Comparison of ENCODE assay signal across 11 cellular contexts in the genomic region with DNA sequence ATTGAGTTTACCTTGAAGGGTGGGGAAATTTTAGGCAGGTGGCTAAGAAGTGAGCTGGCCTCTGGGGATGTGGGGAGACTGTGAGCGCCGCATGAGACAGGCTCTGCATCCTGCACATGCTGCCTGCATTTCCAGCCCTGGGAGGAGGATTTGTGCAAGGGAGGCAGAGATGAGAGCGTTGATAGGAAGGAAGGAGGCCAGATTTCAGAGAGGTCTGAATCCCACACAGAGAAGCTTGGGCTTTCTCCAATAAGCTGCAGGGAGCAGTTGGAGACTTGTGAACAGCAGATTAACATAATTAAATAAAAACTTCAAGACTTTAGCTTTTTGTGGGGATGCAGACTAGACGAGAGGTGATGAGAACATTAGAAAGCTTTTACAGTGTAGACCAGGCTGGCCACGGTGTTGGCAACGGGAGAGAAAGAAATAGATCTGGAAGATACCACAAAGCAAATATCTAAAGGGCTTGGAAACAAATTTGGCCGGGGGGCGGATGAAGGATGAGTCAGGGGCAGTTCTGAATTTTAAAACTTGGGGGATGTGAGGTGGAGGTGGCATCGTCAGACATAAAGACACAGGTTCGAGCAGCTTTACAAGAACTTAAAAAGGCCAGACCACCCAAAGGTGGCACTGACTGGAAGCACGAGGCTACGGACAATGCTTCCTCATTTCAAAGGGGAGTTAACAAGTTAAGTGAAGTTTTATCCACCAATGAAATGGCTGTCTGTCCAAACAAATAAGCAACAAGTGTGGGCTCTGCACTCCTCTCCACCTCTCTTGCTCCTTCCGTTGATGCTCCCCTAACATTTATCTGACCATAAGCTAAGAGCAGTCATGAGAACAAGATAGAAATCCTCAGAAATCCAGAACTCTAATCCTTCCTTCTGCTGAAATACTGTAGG. TPM values are rescaled to one million over a fixed set of nuclear protein-coding genes. Genes with fewer than 3 reads are reported as not detected.
DNase-seq lines count a peak whose midpoint lies in the region; TF ChIP-seq lines count a peak whose summit lies in the region.
"Had no signal": no experiment of that assay in that cellular context is flagged by ENCODE, and none has a peak within 500 bp of the region (broad histone marks: within the 10 kb centered on the region; RNA-seq: fewer than 3 reads in every experiment).

No MANE protein-coding gene starts in this region.

- POLR2A ChIA-PET in CD4-positive, alpha-beta memory T cell (lab: Charles Lee; ENCODE audit: partially characterized antibody), result no interaction called here

- peaks cover 41% of the 10 kb centered on the region for H3K4me1 Mint-ChIP-seq in activated CD4-positive, alpha-beta T cell treated with anti-CD3 and anti-CD28 coated beads, Interleukin-2, amount 10 ng/mL, durations not matched to agents 24 days and 14 days
- H3K4me1 Mint-ChIP-seq in nephron progenitor cell, result peaks cover 61% of the 10 kb centered on the region
- H3K4me1 Mint-ChIP-seq in CD4-positive, alpha-beta memory T cell, result peaks cover 11 to 23% (median 17%) of the 10 kb centered on the region in 4 donors

- H3K4me3 ChIP-seq in mammary epithelial cell (replicated peaks in 1 of 3; ENCODE audit: insufficient read depth in 1 of 3, low read depth in 2 of 3, low read length in 3 of 3), result no peak overlapping the region
- H3K4me3 ChIP-seq in CD4-positive, alpha-beta memory T cell (ENCODE audit: low read length in 2 of 2), result no peak overlapping the region
- H3K4me3 ChIP-seq: body of pancreas, ovary had no signal

- CTCF ChIA-PET in mammary epithelial cell (lab: Charles Lee; ENCODE audit: low non-redundant PET), result interaction anchor here (0.6 kb wide), 1 partner anchor 50 kb away, joined by 3 read pairs; no protein-coding TSS in a partner anchor
- CTCF ChIA-PET in CD4-positive, alpha-beta memory T cell (lab: Charles Lee; ENCODE audit: partially characterized antibody), result interaction anchor here (1.0 kb wide), 1 partner anchor 24 kb away, joined by 3 read pairs; no protein-coding TSS in a partner anchor

- H3K9me3 ChIP-seq in mammary epithelial cell (replicated peaks; ENCODE audit: insufficient read depth, low read length), result no peaks in the 10 kb centered on the region
- no peaks in the 10 kb centered on the region for H3K9me3 ChIP-seq in CD4-positive, alpha-beta memory T cell (ENCODE audit: control insufficient read depth in 1 of 2, low read length in 2 of 2)
- H3K9me3 ChIP-seq: body of pancreas, ovary had no signal

- H4K20me1 ChIP-seq in mammary epithelial cell (ENCODE audit: insufficient read depth, low read length), result no peaks in the 10 kb centered on the region

- peak overlapping the region; percentile 91 for H3K27ac Mint-ChIP-seq in activated CD4-positive, alpha-beta T cell treated with anti-CD3 and anti-CD28 coated beads, Interleukin-2, amount 10 ng/mL, durations not matched to agents 24 days and 14 days
- H3K27ac Mint-ChIP-seq in nephron progenitor cell, result no peak overlapping the region
- H3K27ac Mint-ChIP-seq in CD4-positive, alpha-beta memory T cell, result peak overlapping the region in 1 of 7 donors; percentile 10

- no peaks in the 10 kb centered on the region for H3K9me3 Mint-ChIP-seq in activated CD4-positive, alpha-beta T cell treated with anti-CD3 and anti-CD28 coated beads, Interleukin-2, amount 10 ng/mL, durations not matched to agents 24 days and 14 days
- no peaks in the 10 kb centered on the region for H3K9me3 Mint-ChIP-seq in nephron progenitor cell
- H3K9me3 Mint-ChIP-seq in CD4-positive, alpha-beta memory T cell, result no peaks in the 10 kb centered on the region

- in situ Hi-C loops in mammary epithelial cell (cut with MboI; ENCODE audit: low sequenced_read_pairs in 2 of 2), result no loop called here

- TF ChIP-seq CTCF in mammary epithelial cell (conservative IDR thresholded peaks at IDR 0.05 in 1 of 2, IDR thresholded peaks at IDR 0.05 in 1 of 2; ENCODE audit: extremely low read depth in 1 of 2, insufficient read depth in 1 of 2, low read depth in 1 of 2, low read length in 2 of 2) (no peak), nephron progenitor cell (IDR thresholded peaks at IDR 0.05) (no peak)

- dilution Hi-C loops in mammary epithelial cell (cut with HindIII; ENCODE audit: low sequenced_read_pairs), result no loop called here

- H3K36me3 ChIP-seq in mammary epithelial cell (ENCODE audit: insufficient read depth, low read length), result no peaks in the 10 kb centered on the region
- no peaks in the 10 kb centered on the region for H3K36me3 ChIP-seq in CD4-positive, alpha-beta memory T cell (ENCODE audit: insufficient read depth, low read length)
- H3K36me3 ChIP-seq: ovary had no signal

- no TSS peak for BruUV-seq in mammary epithelial cell (replicated peaks; lab: Mats Ljungman, UMichigan)

- H3K4me1 ChIP-seq in mammary epithelial cell (ENCODE audit: insufficient read depth, low read length), result peaks cover 53% of the 10 kb centered on the region
- peaks cover 9% of the 10 kb centered on the region for H3K4me1 ChIP-seq in CD4-positive, alpha-beta memory T cell (ENCODE audit: insufficient read depth, low read length)
- H3K4me1 ChIP-seq: body of pancreas had no signal

- 38% methylated on average over 13 of the region's 13 CpGs for WGBS in mammary epithelial cell (ENCODE audit: low coverage, missing lambda C conversion rate)

- intact Hi-C loops in activated CD4-positive, alpha-beta T cell treated with anti-CD3 and anti-CD28 coated beads, Interleukin-2, amount 10 ng/mL, durations not matched to agents 24 days and 14 days (cut with micrococcal nuclease), result loop anchor here (1.0 to 10.0 kb wide), 9 partner anchors 11 to 367 kb away; no protein-coding TSS in a partner anchor
- intact Hi-C loops in mammary epithelial cell (cut with micrococcal nuclease) (no loop called here), posterior cingulate gyrus (cut with DNase I) (no loop called here)
- intact Hi-C loops in CD4-positive, alpha-beta memory T cell (cut with micrococcal nuclease), result no loop called here

- no peaks in the 10 kb centered on the region for H3K79me2 ChIP-seq in mammary epithelial cell (ENCODE audit: insufficient read depth, low read length)

- no peaks in the 10 kb centered on the region for H3K27me3 ChIP-seq in mammary epithelial cell (ENCODE audit: insufficient read depth, low read length)
- no peaks in the 10 kb centered on the region for H3K27me3 ChIP-seq in CD4-positive, alpha-beta memory T cell (ENCODE audit: insufficient read depth, low read length)
- H3K27me3 ChIP-seq: body of pancreas, ovary had no signal

- H3K27me3 Mint-ChIP-seq in activated CD4-positive, alpha-beta T cell treated with anti-CD3 and anti-CD28 coated beads, Interleukin-2, amount 10 ng/mL, durations not matched to agents 24 days and 14 days, result no peaks in the 10 kb centered on the region
- peaks cover 5% of the 10 kb centered on the region for H3K27me3 Mint-ChIP-seq in nephron progenitor cell (ENCODE audit: low read depth, poor library complexity)
- no peaks in the 10 kb centered on the region for H3K27me3 Mint-ChIP-seq in CD4-positive, alpha-beta memory T cell

- peak overlapping the region; percentile 45 for H3K4me3 Mint-ChIP-seq in activated CD4-positive, alpha-beta T cell treated with anti-CD3 and anti-CD28 coated beads, Interleukin-2, amount 10 ng/mL, durations not matched to agents 24 days and 14 days
- H3K4me3 Mint-ChIP-seq in nephron progenitor cell, result no peak overlapping the region
- H3K4me3 Mint-ChIP-seq in CD4-positive, alpha-beta memory T cell, result no peak overlapping the region

- no peaks in the 10 kb centered on the region for H3K36me3 Mint-ChIP-seq in activated CD4-positive, alpha-beta T cell treated with anti-CD3 and anti-CD28 coated beads, Interleukin-2, amount 10 ng/mL, durations not matched to agents 24 days and 14 days (ENCODE audit: low read depth)
- H3K36me3 Mint-ChIP-seq in nephron progenitor cell (ENCODE audit: low read depth), result no peaks in the 10 kb centered on the region
- H3K36me3 Mint-ChIP-seq in CD4-positive, alpha-beta memory T cell, result peaks cover 8 to 10% of the 10 kb centered on the region in 2 donors

- peak overlapping the region; percentile 5 for H3K27ac ChIP-seq in mammary epithelial cell (ENCODE audit: insufficient read depth, low read depth, low read length)
- H3K27ac ChIP-seq in CD4-positive, alpha-beta memory T cell (ENCODE audit: low read depth, low read length), result no peak overlapping the region
- H3K27ac ChIP-seq: body of pancreas, HL-60, ovary had no signal

- H3K9ac ChIP-seq in mammary epithelial cell (ENCODE audit: insufficient read depth, low read length), result no peak overlapping the region

- no peak overlapping the region for H2AFZ ChIP-seq in mammary epithelial cell (ENCODE audit: low read depth, low read length)

- no peak for DNase-seq in activated CD4-positive, alpha-beta T cell treated with anti-CD3 and anti-CD28 coated beads, Interleukin-2, amount 10 ng/mL, durations not matched to agents 24 days and 14 days
- no peak for DNase-seq in activated CD4-positive, alpha-beta T cell treated with anti-CD3 and anti-CD28 coated beads, Interleukin-2, amount 50 U/mL, for 1 hour
- DNase-seq in NCI-H69 (lab: John Stamatoyannopoulos, UW) (peak; percentile 8), mammary epithelial cell (peak; percentile 24), posterior cingulate gyrus (peak in 7 of 10 donors; percentile 37 to 90 (median 50)), nephron progenitor cell (no peak), germinal center (ENCODE audit: low spot score) (no peak)
- DNase-seq in CD4-positive, alpha-beta memory T cell, result no peak
- DNase-seq: body of pancreas, ovary had no signal

- peak overlapping the region; percentile 54 for H3K4me2 ChIP-seq in mammary epithelial cell (ENCODE audit: insufficient read depth, low read depth, low read length)

RNA-seq across cellular contexts. Expression of a gene that starts 57.0 kb away (rescaled TPM):
- 70.5 and 73.9 TPM in 2 replicates for total RNA-seq in activated CD4-positive, alpha-beta T cell treated with anti-CD3 and anti-CD28 coated beads, Interleukin-2, amount 10 ng/mL, durations not matched to agents 24 days and 14 days
- 1 to 10 TPM; 4.5 to 7.9 TPM for total RNA-seq in mammary epithelial cell
- polyA plus RNA-seq in mammary epithelial cell, result 6.6 TPM
- polyA minus RNA-seq in mammary epithelial cell, result 9.8 TPM
- 10 to 100 TPM; 10.5 to 11.1 TPM for total RNA-seq in CD4-positive, alpha-beta memory T cell
- 10 to 100 TPM in 1 of 2 donors, 1 to 10 TPM in 1; 8.2 to 12.8 TPM for polyA plus RNA-seq in CD4-positive, alpha-beta memory T cell

Comparison
In these comparisons a context has a peak if more than half of its experiments do, and no peak if none do; other contexts are left out.
1. DNase-seq: peak in NCI-H69 (single experiment), mammary epithelial cell (single experiment) and posterior cingulate gyrus (7 of 10); none in activated CD4-positive, alpha-beta T cell treated with anti-CD3 and anti-CD28 coated beads, Interleukin-2, amount 10 ng/mL, durations not matched to agents 24 days and 14 days (single experiment), activated CD4-positive, alpha-beta T cell treated with anti-CD3 and anti-CD28 coated beads, Interleukin-2, amount 50 U/mL, for 1 hour (single experiment), nephron progenitor cell (single experiment), germinal center (single experiment) and CD4-positive, alpha-beta memory T cell (0 of 5).